In genomic region chr7:104276730-104277129, GRCh38 we compare ENCODE assay signal across 2 cellular contexts. TPM values are rescaled to one million over a fixed set of nuclear protein-coding genes. Genes with fewer than 3 reads are reported as not detected.
"Had no signal": no experiment of that assay in that cellular context is flagged by ENCODE, and none has a peak within 500 bp of the region (broad histone marks: within the 10 kb centered on the region; RNA-seq: fewer than 3 reads in every experiment).

No MANE protein-coding gene starts in this region.

RNA-seq across cellular contexts. Expression of gene LHFPL3, which starts 51.7 kb away (rescaled TPM):
- total RNA-seq: G401, GM12878 had no signal
